ENCODE assay signal across 1 cellular context in genomic region chr1:177568702-177569101, GRCh38.
TF ChIP-seq lines count a peak whose summit lies in the region.

No MANE protein-coding gene starts in this region.

TF ChIP-seq in GM23338, 12 proteins besides CTCF, POLR2A, EP300 and RAD21 (continued from another document):
- TF ChIP-seq ZNF462 (CRISPR knock-in tag; IDR thresholded peaks at IDR 0.05) (no peak), POLR2AphosphoS5 (IDR thresholded peaks at IDR 0.05; ENCODE audit: low read depth) (no peak)
- TF ChIP-seq, protein P1, sequence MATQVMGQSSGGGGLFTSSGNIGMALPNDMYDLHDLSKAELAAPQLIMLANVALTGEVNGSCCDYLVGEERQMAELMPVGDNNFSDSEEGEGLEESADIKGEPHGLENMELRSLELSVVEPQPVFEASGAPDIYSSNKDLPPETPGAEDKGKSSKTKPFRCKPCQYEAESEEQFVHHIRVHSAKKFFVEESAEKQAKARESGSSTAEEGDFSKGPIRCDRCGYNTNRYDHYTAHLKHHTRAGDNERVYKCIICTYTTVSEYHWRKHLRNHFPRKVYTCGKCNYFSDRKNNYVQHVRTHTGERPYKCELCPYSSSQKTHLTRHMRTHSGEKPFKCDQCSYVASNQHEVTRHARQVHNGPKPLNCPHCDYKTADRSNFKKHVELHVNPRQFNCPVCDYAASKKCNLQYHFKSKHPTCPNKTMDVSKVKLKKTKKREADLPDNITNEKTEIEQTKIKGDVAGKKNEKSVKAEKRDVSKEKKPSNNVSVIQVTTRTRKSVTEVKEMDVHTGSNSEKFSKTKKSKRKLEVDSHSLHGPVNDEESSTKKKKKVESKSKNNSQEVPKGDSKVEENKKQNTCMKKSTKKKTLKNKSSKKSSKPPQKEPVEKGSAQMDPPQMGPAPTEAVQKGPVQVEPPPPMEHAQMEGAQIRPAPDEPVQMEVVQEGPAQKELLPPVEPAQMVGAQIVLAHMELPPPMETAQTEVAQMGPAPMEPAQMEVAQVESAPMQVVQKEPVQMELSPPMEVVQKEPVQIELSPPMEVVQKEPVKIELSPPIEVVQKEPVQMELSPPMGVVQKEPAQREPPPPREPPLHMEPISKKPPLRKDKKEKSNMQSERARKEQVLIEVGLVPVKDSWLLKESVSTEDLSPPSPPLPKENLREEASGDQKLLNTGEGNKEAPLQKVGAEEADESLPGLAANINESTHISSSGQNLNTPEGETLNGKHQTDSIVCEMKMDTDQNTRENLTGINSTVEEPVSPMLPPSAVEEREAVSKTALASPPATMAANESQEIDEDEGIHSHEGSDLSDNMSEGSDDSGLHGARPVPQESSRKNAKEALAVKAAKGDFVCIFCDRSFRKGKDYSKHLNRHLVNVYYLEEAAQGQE (IDR thresholded peaks at IDR 0.05; ENCODE audit: unreplicated experiment): no peak
